ENCODE assay signal across 1 cellular context in genomic region chr18:28167835-28168349, GRCh38.
TF ChIP-seq lines count a peak whose summit lies in the region.

No MANE protein-coding gene starts in this region.

TF ChIP-seq in HepG2, 621 proteins besides CTCF, POLR2A, EP300 and RAD21 (continued from another document and continues in another):
- TF ChIP-seq AHDC1 (CRISPR knock-in tag; IDR thresholded peaks at IDR 0.05; ENCODE audit: borderline replicate concordance) (peak; percentile 94; the same call in 1 of the 2 replicates), FOXO1 (CRISPR knock-in tag; IDR thresholded peaks at IDR 0.05) (peak; percentile 63; the same call in 1 of the 2 replicates), FOXP4 (CRISPR knock-in tag; IDR thresholded peaks at IDR 0.05) (peak; percentile 76), ZGPAT (CRISPR knock-in tag; IDR thresholded peaks at IDR 0.05) (peak; percentile 62), CREB1 (IDR thresholded peaks at IDR 0.05) (no peak), CREB1 (CRISPR knock-in tag; IDR thresholded peaks at IDR 0.05) (peak; percentile 43), RERE (CRISPR knock-in tag; IDR thresholded peaks at IDR 0.05; ENCODE audit: low read depth) (no peak), DPF2 (CRISPR knock-in tag; IDR thresholded peaks at IDR 0.05; ENCODE audit: borderline replicate concordance, low read depth) (peak; percentile 56; the same call in 1 of the 2 replicates), ARID5B (CRISPR knock-in tag; IDR thresholded peaks at IDR 0.05) (peak; percentile 93), SIX4 (CRISPR knock-in tag; IDR thresholded peaks at IDR 0.05) (peak; percentile 97), ZBTB2 (CRISPR knock-in tag; IDR thresholded peaks at IDR 0.05; ENCODE audit: low read depth) (no peak), SOX13 (IDR thresholded peaks at IDR 0.05) (no peak), SOX13 (CRISPR knock-in tag; conservative IDR thresholded peaks at IDR 0.05 in 1 of 2, IDR thresholded peaks at IDR 0.05 in 1 of 2) (peak in 1 of 2 experiments; percentile 80; a peak in 2 of 4 replicates), GATAD2A (CRISPR knock-in tag; IDR thresholded peaks at IDR 0.05) (peak; percentile 69), FOXK1 (CRISPR knock-in tag; IDR thresholded peaks at IDR 0.05; ENCODE audit: borderline replicate concordance, low read depth) (peak; percentile 28; the same call in 1 of the 2 replicates), FOXJ3 (CRISPR knock-in tag; IDR thresholded peaks at IDR 0.05; ENCODE audit: borderline replicate concordance) (peak; percentile 87; the same call in 1 of the 2 replicates), ZFP37 (CRISPR knock-in tag; IDR thresholded peaks at IDR 0.05; ENCODE audit: borderline replicate concordance) (no peak), PRMT3 (CRISPR knock-in tag; IDR thresholded peaks at IDR 0.05; ENCODE audit: borderline replicate concordance, low read depth) (no peak), NONO (IDR thresholded peaks at IDR 0.05) (no peak), NONO (CRISPR knock-in tag; conservative IDR thresholded peaks at IDR 0.05) (no peak), NKX3-1 (CRISPR knock-in tag; IDR thresholded peaks at IDR 0.05) (no peak), ZNF670 (CRISPR knock-in tag; IDR thresholded peaks at IDR 0.05; ENCODE audit: borderline replicate concordance) (peak; percentile 62; the same call in 1 of the 2 replicates), EHMT2 (IDR thresholded peaks at IDR 0.05; ENCODE audit: borderline replicate concordance, low read depth, low read length) (peak; percentile 92; the same call in 1 of the 2 replicates), DZIP1 (CRISPR knock-in tag; IDR thresholded peaks at IDR 0.05) (no peak), PATZ1 (CRISPR knock-in tag; IDR thresholded peaks at IDR 0.05) (peak; percentile 19; the same call in 1 of the 2 replicates), MAFK (conservative IDR thresholded peaks at IDR 0.05 in 1 of 2, IDR thresholded peaks at IDR 0.05 in 1 of 2; ENCODE audit: low read length in 2 of 2) (no peak), SRF (IDR thresholded peaks at IDR 0.05; ENCODE audit: low read depth, low read length) (no peak)
